10 cellular contexts compared by ENCODE assay signal in genomic region chr9:136965771-136966484, GRCh38.
DNase-seq lines count a peak whose midpoint lies in the region; ATAC-seq lines count a peak whose summit lies in the region.
"Had no signal": no experiment of that assay in that cellular context is flagged by ENCODE, and none has a peak within 500 bp of the region (broad histone marks: within the 10 kb centered on the region; RNA-seq: fewer than 3 reads in every experiment).

No MANE protein-coding gene starts in this region.

- H3K36me3 Mint-ChIP-seq in stimulated activated naive CD8-positive, alpha-beta T cell treated with anti-CD3 and anti-CD28 coated beads, Interleukin-15, Interleukin-2, amounts not matched to agents 100 ng/mL and 50 ng/mL, for 24 hours (ENCODE audit: low read depth) = no peaks in the 10 kb centered on the region
- no peaks in the 10 kb centered on the region for H3K36me3 Mint-ChIP-seq in activated naive CD4-positive, alpha-beta T cell treated with anti-CD3 and anti-CD28 coated beads, Interleukin-2, amount 10 ng/mL, durations not matched to agents 7 days and 5 days
- H3K36me3 Mint-ChIP-seq in memory B cell = no peaks in the 10 kb centered on the region

- CTCF ChIA-PET in activated naive CD4-positive, alpha-beta T cell treated with anti-CD3 and anti-CD28 coated beads, Interleukin-2, amount 10 ng/mL, durations not matched to agents 7 days and 5 days (lab: Charles Lee) = no interaction called here

- H3K4me1 Mint-ChIP-seq in stimulated activated naive CD8-positive, alpha-beta T cell treated with anti-CD3 and anti-CD28 coated beads, Interleukin-15, Interleukin-2, amounts not matched to agents 100 ng/mL and 50 ng/mL, for 24 hours (ENCODE audit: low read depth) = peaks cover 25% of the 10 kb centered on the region
- H3K4me1 Mint-ChIP-seq in activated naive CD4-positive, alpha-beta T cell treated with anti-CD3 and anti-CD28 coated beads, Interleukin-2, amount 10 ng/mL, durations not matched to agents 7 days and 5 days = peaks cover 39% of the 10 kb centered on the region
- peaks cover 11% of the 10 kb centered on the region for H3K4me1 Mint-ChIP-seq in memory B cell

- no peaks in the 10 kb centered on the region for H3K27me3 Mint-ChIP-seq in stimulated activated naive CD8-positive, alpha-beta T cell treated with anti-CD3 and anti-CD28 coated beads, Interleukin-15, Interleukin-2, amounts not matched to agents 100 ng/mL and 50 ng/mL, for 24 hours
- H3K27me3 Mint-ChIP-seq in activated naive CD4-positive, alpha-beta T cell treated with anti-CD3 and anti-CD28 coated beads, Interleukin-2, amount 10 ng/mL, durations not matched to agents 7 days and 5 days = peaks cover 28% of the 10 kb centered on the region
- H3K27me3 Mint-ChIP-seq in memory B cell = peaks cover 9% of the 10 kb centered on the region

- no peaks in the 10 kb centered on the region for H3K9me3 Mint-ChIP-seq in stimulated activated naive CD8-positive, alpha-beta T cell treated with anti-CD3 and anti-CD28 coated beads, Interleukin-15, Interleukin-2, amounts not matched to agents 100 ng/mL and 50 ng/mL, for 24 hours
- H3K9me3 Mint-ChIP-seq in activated naive CD4-positive, alpha-beta T cell treated with anti-CD3 and anti-CD28 coated beads, Interleukin-2, amount 10 ng/mL, durations not matched to agents 7 days and 5 days = no peaks in the 10 kb centered on the region
- no peaks in the 10 kb centered on the region for H3K9me3 Mint-ChIP-seq in memory B cell

- ATAC-seq in stimulated activated naive CD8-positive, alpha-beta T cell treated with anti-CD3 and anti-CD28 coated beads, Interleukin-15, Interleukin-2, amounts not matched to agents 100 U/mL and 50 U/mL, for 24 hours = no peak
- ATAC-seq in memory B cell (ENCODE audit: low read depth) (peak; percentile 64), HG03469 (IDR thresholded peaks at IDR 0.05; ENCODE audit: unreplicated experiment) (no peak), HG02852 (IDR thresholded peaks at IDR 0.05; ENCODE audit: unreplicated experiment) (no peak)

- H3K27ac Mint-ChIP-seq in stimulated activated naive CD8-positive, alpha-beta T cell treated with anti-CD3 and anti-CD28 coated beads, Interleukin-15, Interleukin-2, amounts not matched to agents 100 ng/mL and 50 ng/mL, for 24 hours = peak overlapping the region; percentile 72
- peak overlapping the region; percentile 81 for H3K27ac Mint-ChIP-seq in activated naive CD4-positive, alpha-beta T cell treated with anti-CD3 and anti-CD28 coated beads, Interleukin-2, amount 10 ng/mL, durations not matched to agents 7 days and 5 days
- no peak overlapping the region for H3K27ac Mint-ChIP-seq in memory B cell

- peak overlapping the region; percentile 36 for H3K4me3 Mint-ChIP-seq in stimulated activated naive CD8-positive, alpha-beta T cell treated with anti-CD3 and anti-CD28 coated beads, Interleukin-15, Interleukin-2, amounts not matched to agents 100 ng/mL and 50 ng/mL, for 24 hours
- H3K4me3 Mint-ChIP-seq in activated naive CD4-positive, alpha-beta T cell treated with anti-CD3 and anti-CD28 coated beads, Interleukin-2, amount 10 ng/mL, durations not matched to agents 7 days and 5 days = peak overlapping the region; percentile 33
- H3K4me3 Mint-ChIP-seq in memory B cell = peak overlapping the region; percentile 19

- no peak for DNase-seq in stimulated activated naive CD8-positive, alpha-beta T cell treated with anti-CD3 and anti-CD28 coated beads, Interleukin-15, Interleukin-2, amounts not matched to agents 100 U/mL and 50 U/mL, for 24 hours
- DNase-seq in activated naive CD4-positive, alpha-beta T cell treated with anti-CD3 and anti-CD28 coated beads, Interleukin-2, amount 10 ng/mL, durations not matched to agents 7 days and 5 days = peak; percentile 52
- DNase-seq in memory B cell (ENCODE audit: low spot score in 2 of 2) = no peak
- DNase-seq in NCI-H1930 (lab: John Stamatoyannopoulos, UW) = no peak
- DNase-seq in AML-193 (lab: John Stamatoyannopoulos, UW) = no peak
- DNase-seq: DMS79, NCI-H524 had no signal
